In genomic region chr20:45346291-45346718, GRCh38 we compare ENCODE assay signal across 9 cellular contexts. TPM values are rescaled to one million over a fixed set of nuclear protein-coding genes. Genes with fewer than 3 reads are reported as not detected.
DNase-seq lines count a peak whose midpoint lies in the region; ATAC-seq and TF ChIP-seq lines count a peak whose summit lies in the region.
"Had no signal": no experiment of that assay in that cellular context is flagged by ENCODE, and none has a peak within 500 bp of the region (broad histone marks: within the 10 kb centered on the region; RNA-seq: fewer than 3 reads in every experiment).

No MANE protein-coding gene starts in this region.

- in situ Hi-C loops in transverse colon (cut with MboI; ENCODE audit: low pct_ligation_motif_present in 1 of 4, low pct_unique_long_range_greater_than_20kb in 1 of 4, low sequenced_read_pairs in 3 of 4): no loop called here

- 16 to 22% methylated on average over 3 of the region's 3 CpGs for WGBS in body of pancreas, 2 donors
- WGBS in transverse colon (ENCODE audit: low coverage in 1 of 2), 2 donors: 34% methylated on average over 3 of the region's 3 CpGs; no CpG with 5 or more reads in 1 of the 2 donors

- H3K36me3 Mint-ChIP-seq in activated T-cell treated with anti-CD3 and anti-CD28 coated beads, Interleukin-2, amount 50 U/mL, for 72 hours (ENCODE audit: insufficient read depth in 2 of 2): peaks cover 4 to 6% of the 10 kb centered on the region in 2 donors
- H3K36me3 Mint-ChIP-seq in endothelial cell (ENCODE audit: low read depth, unreplicated experiment) (no peaks in the 10 kb centered on the region), immature natural killer cell (no peaks in the 10 kb centered on the region)

- TF ChIP-seq CTCF in body of pancreas (IDR thresholded peaks at IDR 0.05): no peak
- TF ChIP-seq CTCF in lower lobe of right lung (IDR thresholded peaks at IDR 0.05): no peak
- no peak for TF ChIP-seq CTCF in transverse colon (IDR thresholded peaks at IDR 0.05)
- TF ChIP-seq CTCF in endothelial cell (IDR thresholded peaks at IDR 0.05; ENCODE audit: unreplicated experiment): no peak

- H3K4me1 ChIP-seq in body of pancreas (peaks cover 61% of the 10 kb centered on the region), lower lobe of right lung (peaks cover 72% of the 10 kb centered on the region), transverse colon (peaks cover 22 to 67% (median 60%) of the 10 kb centered on the region in 4 donors)

- no peaks in the 10 kb centered on the region for H3K9me3 ChIP-seq in body of pancreas
- no peaks in the 10 kb centered on the region for H3K9me3 ChIP-seq in lower lobe of right lung
- H3K9me3 ChIP-seq in transverse colon: no peaks in the 10 kb centered on the region

- peak overlapping the region; percentile 82 for H3K27ac Mint-ChIP-seq in activated T-cell treated with anti-CD3 and anti-CD28 coated beads, Interleukin-2, amount 50 U/mL, for 72 hours
- H3K27ac Mint-ChIP-seq in endothelial cell (ENCODE audit: unreplicated experiment): no peak overlapping the region
- H3K27ac Mint-ChIP-seq in immature natural killer cell: no peak overlapping the region

- H3K9me3 Mint-ChIP-seq in activated T-cell treated with anti-CD3 and anti-CD28 coated beads, Interleukin-2, amount 50 U/mL, for 72 hours: no peaks in the 10 kb centered on the region
- H3K9me3 Mint-ChIP-seq in endothelial cell (ENCODE audit: unreplicated experiment) (no peaks in the 10 kb centered on the region), immature natural killer cell (no peaks in the 10 kb centered on the region)

- no peaks in the 10 kb centered on the region for H3K36me3 ChIP-seq in body of pancreas (replicated peaks in 1 of 2; ENCODE audit: insufficient read depth in 1 of 2, low read depth in 2 of 2)
- peaks cover 5% of the 10 kb centered on the region for H3K36me3 ChIP-seq in lower lobe of right lung
- no peaks in the 10 kb centered on the region for H3K36me3 ChIP-seq in transverse colon

- no peaks in the 10 kb centered on the region for H3K27me3 Mint-ChIP-seq in activated T-cell treated with anti-CD3 and anti-CD28 coated beads, Interleukin-2, amount 50 U/mL, for 72 hours (ENCODE audit: low read depth)
- no peaks in the 10 kb centered on the region for H3K27me3 Mint-ChIP-seq in endothelial cell (ENCODE audit: unreplicated experiment)
- H3K27me3 Mint-ChIP-seq in immature natural killer cell (ENCODE audit: low read depth in 3 of 3): peaks cover 3 to 5% (median 4%) of the 10 kb centered on the region in 3 donors

- H3K27me3 ChIP-seq in body of pancreas (no peaks in the 10 kb centered on the region), lower lobe of right lung (ENCODE audit: low read depth) (no peaks in the 10 kb centered on the region), transverse colon (no peaks in the 10 kb centered on the region)

- H3K4me3 Mint-ChIP-seq in activated T-cell treated with anti-CD3 and anti-CD28 coated beads, Interleukin-2, amount 50 U/mL, for 72 hours: peak overlapping the region; percentile 90
- H3K4me3 Mint-ChIP-seq in endothelial cell (ENCODE audit: unreplicated experiment): no peak overlapping the region
- peak overlapping the region in 1 of 5 donors; percentile 50 for H3K4me3 Mint-ChIP-seq in immature natural killer cell

- H3K4me1 Mint-ChIP-seq in activated T-cell treated with anti-CD3 and anti-CD28 coated beads, Interleukin-2, amount 50 U/mL, for 72 hours (ENCODE audit: low read depth): peaks cover 47% of the 10 kb centered on the region
- H3K4me1 Mint-ChIP-seq in endothelial cell (ENCODE audit: unreplicated experiment): peaks cover 52% of the 10 kb centered on the region
- H3K4me1 Mint-ChIP-seq in immature natural killer cell: peaks cover 8 to 14% of the 10 kb centered on the region in 2 donors

- no peak for DNase-seq in activated T-cell treated with anti-CD3 and anti-CD28 coated beads, Interleukin-2, amount 50 U/mL, for 72 hours
- no peak for DNase-seq in activated T-cell treated with anti-CD3 and anti-CD28 coated beads, Interleukin-2, amount 50 U/mL, for 48 hours
- DNase-seq in body of pancreas (peak in 2 of 4 donors; percentile 39 to 50), lower lobe of right lung (no peak), transverse colon (no peak), endothelial cell (ENCODE audit: low spot score) (no peak), cortex of kidney (lab: John Stamatoyannopoulos, UW) (no peak), immature natural killer cell (no peak)
- DNase-seq: H7 had no signal

- H3K4me3 ChIP-seq in body of pancreas: peak overlapping the region; percentile 56 to 75
- peak overlapping the region; percentile 82 for H3K4me3 ChIP-seq in lower lobe of right lung
- peak overlapping the region; percentile 19 to 73 (median 62) for H3K4me3 ChIP-seq in transverse colon

- H3K27ac ChIP-seq in body of pancreas (peak overlapping the region; percentile 91 to 99 (median 98)), lower lobe of right lung (peak overlapping the region; percentile 93), transverse colon (peak overlapping the region; percentile 92 to 96 (median 94))

- ATAC-seq in activated T-cell treated with anti-CD3 and anti-CD28 coated beads, Interleukin-2, amount 50 U/mL, for 72 hours (replicated peaks in 1 of 2): no peak
- ATAC-seq in body of pancreas (no peak), lower lobe of right lung (no peak)

- TF ChIP-seq POLR2A in body of pancreas (IDR thresholded peaks at IDR 0.05) (peak in 1 of 3 donors; percentile 23), transverse colon (IDR thresholded peaks at IDR 0.05) (no peak)

- intact Hi-C loops in body of pancreas (cut with DNase I): no loop called here
- intact Hi-C loops in lower lobe of right lung (cut with DNase I): no loop called here
- intact Hi-C loops in transverse colon (cut with DNase I; ENCODE audit: low total_unique reads): loop anchor here (5.0 kb wide), 1 partner anchor 101 kb away; no protein-coding TSS in a partner anchor

- TF ChIP-seq EP300 in transverse colon (IDR thresholded peaks at IDR 0.05; ENCODE audit: low read depth): no peak

RNA-seq across cellular contexts. Expression of gene SDC4, which starts 1.9 kb away (rescaled TPM):
- total RNA-seq in activated T-cell treated with anti-CD3 and anti-CD28 coated beads, Interleukin-2, amount 50 U/mL, for 72 hours: 10 to 100 TPM; 37.7 to 51.1 TPM
- total RNA-seq in body of pancreas (10 to 100 TPM; 62.0 to 97.6 TPM), lower lobe of right lung (259 TPM), transverse colon (100 to 1,000 TPM in 2 of 4 donors, 10 to 100 TPM in 2; 60.7 to 140 (median 94.3) TPM), endothelial cell (ENCODE audit: unreplicated experiment) (7.4 TPM)
- under 1 TPM in 2 of 3 donors, not detected in 1; 0.56 to 0.69 TPM for polyA plus RNA-seq in immature natural killer cell

RNA-seq across cellular contexts. Expression of gene SYS1, which starts 16.7 kb away (rescaled TPM):
- total RNA-seq in activated T-cell treated with anti-CD3 and anti-CD28 coated beads, Interleukin-2, amount 50 U/mL, for 72 hours: 10 to 100 TPM; 35.4 to 38.8 TPM
- total RNA-seq in body of pancreas (10 to 100 TPM; 14.2 to 15.3 TPM), lower lobe of right lung (69.3 TPM), transverse colon (10 to 100 TPM in 3 of 4 donors, 1 to 10 TPM in 1; 5.6 to 64.7 (median 38.4) TPM), endothelial cell (ENCODE audit: unreplicated experiment) (20.0 TPM)
- polyA plus RNA-seq in immature natural killer cell: 10 to 100 TPM; 32.6 to 52.4 (median 47.1) TPM

RNA-seq across cellular contexts. Expression of gene TP53TG5, which starts 31.8 kb away (rescaled TPM):
- total RNA-seq in activated T-cell treated with anti-CD3 and anti-CD28 coated beads, Interleukin-2, amount 50 U/mL, for 72 hours: under 1 TPM; 0.67 to 0.83 TPM
- total RNA-seq in body of pancreas (not detected), lower lobe of right lung (not detected), transverse colon (under 1 TPM in 1 of 4 donors, not detected in 3; 0.14 TPM), endothelial cell (ENCODE audit: unreplicated experiment) (not detected)
- polyA plus RNA-seq in immature natural killer cell: under 1 TPM in 2 of 3 donors, not detected in 1; 0.09 to 0.22 TPM
- total RNA-seq: H7 had no signal

RNA-seq across cellular contexts. Expression of gene MATN4, which starts 38.2 kb away (rescaled TPM):
- 1 to 10 TPM; 3.5 to 5.1 TPM for total RNA-seq in activated T-cell treated with anti-CD3 and anti-CD28 coated beads, Interleukin-2, amount 50 U/mL, for 72 hours
- total RNA-seq in body of pancreas (1 to 10 TPM; 4.9 to 5.3 TPM), lower lobe of right lung (not detected), transverse colon (not detected), endothelial cell (ENCODE audit: unreplicated experiment) (not detected)
- not detected for polyA plus RNA-seq in immature natural killer cell

RNA-seq across cellular contexts. Expression of gene RBPJL, which starts 39.7 kb away (rescaled TPM):
- total RNA-seq in activated T-cell treated with anti-CD3 and anti-CD28 coated beads, Interleukin-2, amount 50 U/mL, for 72 hours: not detected
- total RNA-seq in body of pancreas (100 to 1,000 TPM; 306 to 837 TPM), lower lobe of right lung (not detected), transverse colon (not detected), endothelial cell (ENCODE audit: unreplicated experiment) (not detected)
- not detected for polyA plus RNA-seq in immature natural killer cell
- total RNA-seq: H7 had no signal
